ENCODE assay signal across 23 cellular contexts in genomic region chr1:56309065-56309464, GRCh38.
"Had no signal": no experiment of that assay in that cellular context is flagged by ENCODE, and none has a peak within 500 bp of the region (broad histone marks: within the 10 kb centered on the region; RNA-seq: fewer than 3 reads in every experiment).

No MANE protein-coding gene starts in this region.

- H3K36me3 ChIP-seq: ovary, right atrium auricular region, right lobe of liver, stomach, thyroid gland, transverse colon, upper lobe of left lung, vagina had no signal

- H3K27me3 ChIP-seq: hepatocyte, ovary, right atrium auricular region, right lobe of liver, stomach, testis, thyroid gland, transverse colon, upper lobe of left lung, vagina had no signal

- H3K9me3 ChIP-seq: ovary, right lobe of liver, testis, thyroid gland, transverse colon, upper lobe of left lung, vagina had no signal

- H3K4me1 ChIP-seq: right lobe of liver, stomach, testis, thyroid gland, transverse colon, vagina had no signal

- DNase-seq: islet precursor cell; mesendoderm; naive B cell; natural killer cell; ovary; right lobe of liver; stimulated activated CD4-positive, alpha-beta T cell treated with anti-CD3 and anti-CD28 coated beads, Interleukin-12 subunit alpha, Interleukin-12 subunit beta, amount 100 ng/mL, for 4 hours; stimulated activated CD4-positive, alpha-beta T cell treated with anti-CD3 and anti-CD28 coated beads, Interleukin-15, amount 100 ng/mL, for 24 hours; stimulated activated CD4-positive, alpha-beta T cell treated with anti-CD3 and anti-CD28 coated beads, Interleukin-2, amount 100 ng/mL, for 24 hours; stimulated activated CD4-positive, alpha-beta T cell treated with anti-CD3 and anti-CD28 coated beads, Interleukin-4, amount 100 ng/mL, for 1 hour; stimulated activated naive B cell treated with anti-CD40 and anti-IgM and Interleukin-4, amounts not matched to agents 10 μg/mL and 1 μg/mL and 100 μg/mL, for 72 hours; stimulated activated naive CD8-positive, alpha-beta T cell treated with anti-CD3 and anti-CD28 coated beads, Interleukin-15, Interleukin-2, amounts not matched to agents 100 U/mL and 50 U/mL, for 24 hours; stomach; testis; thyroid gland; transverse colon; upper lobe of left lung had no signal

- H3K27ac ChIP-seq: hepatocyte, ovary, right atrium auricular region, right lobe of liver, skin epidermis, stomach, testis, thyroid gland, transverse colon, upper lobe of left lung, vagina had no signal

- H3K4me3 ChIP-seq: hepatocyte, lung, ovary, right atrium auricular region, right lobe of liver, skin epidermis, stomach, testis, thyroid gland, transverse colon, upper lobe of left lung, vagina had no signal

- ATAC-seq: left lobe of liver; natural killer cell; right lobe of liver; stimulated activated naive B cell treated with anti-CD40 and anti-IgM and Interleukin-4, amounts not matched to agents 10 μg/mL and 1 μg/mL and 100 μg/mL, for 72 hours; stimulated activated naive CD8-positive, alpha-beta T cell treated with anti-CD3 and anti-CD28 coated beads, Interleukin-15, Interleukin-2, amounts not matched to agents 100 U/mL and 50 U/mL, for 24 hours had no signal
